8 cellular contexts compared by ENCODE assay signal in the genomic region with DNA sequence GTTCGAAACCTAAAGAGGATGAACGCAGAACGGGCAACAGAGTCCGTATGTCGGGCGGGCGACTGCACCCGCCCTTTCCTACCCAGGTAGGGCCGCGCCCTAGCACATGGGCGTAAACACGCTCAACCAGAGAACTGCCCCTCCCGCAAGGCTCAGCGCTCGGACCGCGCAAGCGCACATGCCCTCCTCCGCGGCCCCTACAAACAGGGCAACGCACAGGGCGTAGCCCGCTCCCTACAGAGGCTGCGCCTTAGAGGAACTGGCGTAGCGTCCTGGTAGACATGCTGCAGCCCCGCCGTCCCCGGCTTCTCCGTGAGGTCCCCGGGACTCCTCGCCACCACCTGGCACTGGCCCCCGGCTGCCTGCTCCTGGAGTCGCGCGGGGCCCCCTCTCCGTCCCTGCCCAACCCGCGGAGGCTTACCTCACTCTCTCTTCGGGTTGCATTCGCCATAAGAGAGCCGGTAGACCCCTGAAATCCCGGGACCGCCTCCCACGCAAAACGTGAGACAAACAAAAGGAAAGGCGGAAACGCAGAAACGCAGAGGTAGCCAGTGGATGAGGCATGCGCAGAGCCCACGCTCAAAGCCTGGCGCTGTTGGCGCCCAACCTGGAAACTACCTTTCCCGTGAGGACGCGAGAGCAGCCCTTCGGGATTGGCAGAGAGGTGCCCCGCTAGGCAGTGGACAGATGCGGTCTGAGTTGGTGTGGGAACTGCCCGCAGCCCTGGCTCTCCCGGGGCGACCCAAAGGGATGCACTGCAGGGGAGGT. TPM values are rescaled to one million over a fixed set of nuclear protein-coding genes. Genes with fewer than 3 reads are reported as not detected.
A peak's percentile ranks its signal among the peaks of the same experiment; 100 is the strongest.
DNase-seq lines count a peak whose midpoint lies in the region; ATAC-seq and TF ChIP-seq lines count a peak whose summit lies in the region.

TSS of gene ZNF33B (minus strand) at position 518 of the 768 bp plus-strand sequence. CDS start 1,642 bp downstream, outside the sequence.

- ATAC-seq in HG02884 (IDR thresholded peaks at IDR 0.05; ENCODE audit: unreplicated experiment): peak; percentile 92
- ATAC-seq in left cardiac atrium: peak; percentile 99 to 100
- ATAC-seq in upper lobe of right lung: peak; percentile 99

- no peak for TF ChIP-seq CTCF in upper lobe of right lung (IDR thresholded peaks at IDR 0.05)

- peak within 1 kb of the TSS; percentile 98 for H3K27ac ChIP-seq in upper lobe of right lung

- intact Hi-C loops in left cardiac atrium (cut with DNase I): loop anchor here in 1 of 2 donors (10.0 kb wide), 1 partner anchor 83 kb away; no protein-coding TSS in a partner anchor
- intact Hi-C loops in posterior vena cava (cut with DNase I): no loop called here
- intact Hi-C loops in upper lobe of right lung (cut with DNase I): no loop called here

- no peaks in the 10 kb centered on the region for H3K9me3 ChIP-seq in upper lobe of right lung

- peak; percentile 92 for DNase-seq in NCI-H146 treated with DMSO at 0.1 percent for 48 hours (lab: John Stamatoyannopoulos, UW; ENCODE audit: unreplicated experiment)
- peak; percentile 85 to 97 (median 88) for DNase-seq in T-helper 1 cell
- DNase-seq in amniotic epithelial cell (ENCODE audit: low read depth): peak; percentile 91
- peak; percentile 95 for DNase-seq in left cardiac atrium
- peak; percentile 97 for DNase-seq in posterior vena cava (ENCODE audit: low spot score)
- peak; percentile 98 for DNase-seq in upper lobe of right lung

- H3K27me3 ChIP-seq in upper lobe of right lung: no peaks in the 10 kb centered on the region

- peaks cover 3% of the 10 kb centered on the region for H3K4me1 ChIP-seq in upper lobe of right lung

- peak; percentile 73 for TF ChIP-seq POLR2A in GM15510 (IDR thresholded peaks at IDR 0.05; ENCODE audit: borderline replicate concordance, extremely low read depth, insufficient read length)

- peak within 1 kb of the TSS; percentile 68 for H3K4me3 ChIP-seq in upper lobe of right lung

- H3K36me3 ChIP-seq in upper lobe of right lung: no peaks in the 10 kb centered on the region

RNA-seq across cellular contexts. Expression of gene ZNF33B, which starts in this region (rescaled TPM):
- 10 to 100 TPM; 10.2 to 10.4 TPM for total RNA-seq in left cardiac atrium
- total RNA-seq in posterior vena cava: 10 to 100 TPM; 11.1 to 12.2 TPM
- 31.5 TPM for total RNA-seq in upper lobe of right lung

Comparison
In these comparisons a context has a peak if more than half of its experiments do, and no peak if none do; other contexts are left out.
1. Peak in every context shown above with its lines: DNase-seq, ATAC-seq, H3K4me3 ChIP-seq and H3K27ac ChIP-seq.